In genomic region chr3:110164632-110165240, GRCh38 we compare ENCODE assay signal across 22 cellular contexts.
A peak's percentile ranks its signal among the peaks of the same experiment; 100 is the strongest.
DNase-seq lines count a peak whose midpoint lies in the region; ATAC-seq and TF ChIP-seq lines count a peak whose summit lies in the region.
"Had no signal": no experiment of that assay in that cellular context is flagged by ENCODE, and none has a peak within 500 bp of the region (broad histone marks: within the 10 kb centered on the region; RNA-seq: fewer than 3 reads in every experiment).

No MANE protein-coding gene starts in this region.

- no peaks in the 10 kb centered on the region for H3K79me2 ChIP-seq in GM23248 (ENCODE audit: insufficient read depth)
- no peaks in the 10 kb centered on the region for H3K79me2 ChIP-seq in neural progenitor cell (ENCODE audit: low read depth)

- TF ChIP-seq CTCF in WTC11 (IDR thresholded peaks at IDR 0.05) = no peak
- TF ChIP-seq CTCF in neural progenitor cell (IDR thresholded peaks at IDR 0.05) = no peak
- TF ChIP-seq CTCF in lower leg skin (IDR thresholded peaks at IDR 0.05) = no peak

- H3K9me2 ChIP-seq in GM23248 (ENCODE audit: insufficient read depth) = no peaks in the 10 kb centered on the region; the same call in 1 of the 2 replicates

- ATAC-seq in WTC11 (peak; percentile 66), GM21528 (IDR thresholded peaks at IDR 0.05; ENCODE audit: low FRiP score, unreplicated experiment) (no peak)
- ATAC-seq: activated CD4-positive, CD25-positive, alpha-beta regulatory T cell treated with anti-CD3 and anti-CD28 coated beads, Interleukin-2, amount 50 U/mL, for 24 hours; effector memory CD8-positive, alpha-beta T cell; naive thymus-derived CD8-positive, alpha-beta T cell; stimulated activated effector memory CD8-positive, alpha-beta T cell treated with anti-CD3 and anti-CD28 coated beads, Interleukin-12 subunit alpha, Interleukin-12 subunit beta, amount 100 ng/mL, for 72 hours had no signal

- peak overlapping the region; percentile 56 for H3K4me3 Mint-ChIP-seq in WTC11
- H3K4me3 Mint-ChIP-seq in neural progenitor cell = no peak overlapping the region
- H3K4me3 Mint-ChIP-seq: CD4-positive, alpha-beta T cell; IgD-negative memory B cell; stimulated activated effector memory CD8-positive, alpha-beta T cell treated with anti-CD3 and anti-CD28 coated beads, Interleukin-12 subunit alpha, Interleukin-12 subunit beta, amount 100 ng/mL, for 72 hours had no signal

- H3K27ac Mint-ChIP-seq in WTC11 (peak overlapping the region; percentile 96), neural progenitor cell (no peak overlapping the region)
- H3K27ac Mint-ChIP-seq: CD4-positive, alpha-beta T cell; naive thymus-derived CD8-positive, alpha-beta T cell; stimulated activated effector memory CD8-positive, alpha-beta T cell treated with anti-CD3 and anti-CD28 coated beads, Interleukin-12 subunit alpha, Interleukin-12 subunit beta, amount 100 ng/mL, for 72 hours had no signal

- H3K4me1 ChIP-seq in GM23248 (ENCODE audit: insufficient read depth) (no peaks in the 10 kb centered on the region), neural progenitor cell (peaks cover 29% of the 10 kb centered on the region)
- H3K4me1 ChIP-seq: sigmoid colon had no signal

- 0 out of 2 replicates have a peak, but pooled peaks cover 2% of the 10 kb centered on the region for H3K36me3 Mint-ChIP-seq in WTC11
- H3K36me3 Mint-ChIP-seq in neural progenitor cell = no peaks in the 10 kb centered on the region
- H3K36me3 Mint-ChIP-seq: IgD-negative memory B cell; naive thymus-derived CD8-positive, alpha-beta T cell; stimulated activated effector memory CD8-positive, alpha-beta T cell treated with anti-CD3 and anti-CD28 coated beads, Interleukin-12 subunit alpha, Interleukin-12 subunit beta, amount 100 ng/mL, for 72 hours had no signal

- CTCF ChIA-PET in WTC11 (lab: Charles Lee) = no interaction called here

- TF ChIP-seq POLR2A in lower leg skin (IDR thresholded peaks at IDR 0.05) = no peak

- no peaks in the 10 kb centered on the region; the same call in 1 of the 2 replicates for H3K9me3 Mint-ChIP-seq in WTC11
- peaks cover 5% of the 10 kb centered on the region for H3K9me3 Mint-ChIP-seq in neural progenitor cell
- H3K9me3 Mint-ChIP-seq: CD4-positive, alpha-beta T cell; effector memory CD8-positive, alpha-beta T cell; IgD-negative memory B cell; naive thymus-derived CD8-positive, alpha-beta T cell; stimulated activated effector memory CD8-positive, alpha-beta T cell treated with anti-CD3 and anti-CD28 coated beads, Interleukin-12 subunit alpha, Interleukin-12 subunit beta, amount 100 ng/mL, for 72 hours had no signal

- H3K4me2 ChIP-seq in GM23248 (ENCODE audit: unreplicated experiment) (peak overlapping the region; percentile 24), neural progenitor cell (peak overlapping the region; percentile 73)

- H2AFZ ChIP-seq in GM23248 = peak overlapping the region; percentile 88
- peak overlapping the region; percentile 17 for H2AFZ ChIP-seq in neural progenitor cell (replicated peaks)

- in situ Hi-C loops in GM23248 (cut with MboI) = no loop called here

- no peaks in the 10 kb centered on the region for H3K27me3 Mint-ChIP-seq in WTC11 (ENCODE audit: low read depth)
- H3K27me3 Mint-ChIP-seq in neural progenitor cell (ENCODE audit: insufficient read depth, low read depth) = no peaks in the 10 kb centered on the region
- H3K27me3 Mint-ChIP-seq: CD4-positive, alpha-beta T cell; effector memory CD8-positive, alpha-beta T cell; IgD-negative memory B cell; naive thymus-derived CD8-positive, alpha-beta T cell had no signal

- DNase-seq in GM23248 = no peak
- DNase-seq in WTC11 (ENCODE audit: low spot score) = no peak
- peak; percentile 23 for DNase-seq in fibroblast of peridontal ligament (ENCODE audit: extremely low read depth)
- peak; percentile 35 for DNase-seq in neural progenitor cell (ENCODE audit: low spot score)
- no peak for DNase-seq in activated effector memory CD4-positive, alpha-beta T cell treated with Interleukin-2 at 50 U/mL for 16 hours
- DNase-seq in activated CD4-positive, CD25-positive, alpha-beta regulatory T cell treated with anti-CD3 and anti-CD28 coated beads, Interleukin-2, amount 50 U/mL, for 72 hours = no peak
- DNase-seq in lower leg skin (ENCODE audit: low spot score in 2 of 2) = no peak
- DNase-seq: activated naive CD4-positive, alpha-beta T cell treated with anti-CD3 and anti-CD28 coated beads, Interleukin-2, amount 50 U/mL, for 16 hours; activated T-cell treated with anti-CD3 and anti-CD28 coated beads, Interleukin-2, amount 50 U/mL, for 48 hours; CD4-positive, alpha-beta T cell; effector memory CD8-positive, alpha-beta T cell; head of caudate nucleus; islet precursor cell; mammary epithelial cell; naive thymus-derived CD8-positive, alpha-beta T cell; NCI-H1417 treated with DMSO at 0.1 percent for 48 hours; sigmoid colon had no signal

- no peak overlapping the region for H3K27ac ChIP-seq in GM23248
- peak overlapping the region; percentile 26 for H3K27ac ChIP-seq in neural progenitor cell
- H3K27ac ChIP-seq: ascending aorta, sigmoid colon had no signal

- H3K4me1 Mint-ChIP-seq in WTC11 (peaks cover 38% of the 10 kb centered on the region), neural progenitor cell (peaks cover 26% of the 10 kb centered on the region)
- H3K4me1 Mint-ChIP-seq: IgD-negative memory B cell; stimulated activated effector memory CD8-positive, alpha-beta T cell treated with anti-CD3 and anti-CD28 coated beads, Interleukin-12 subunit alpha, Interleukin-12 subunit beta, amount 100 ng/mL, for 72 hours had no signal

- H3K9ac ChIP-seq in GM23248 (no peak overlapping the region), neural progenitor cell (no peak overlapping the region)

- no peaks in the 10 kb centered on the region for H3F3A ChIP-seq in GM23248 (ENCODE audit: insufficient read depth)
- peaks cover 17% of the 10 kb centered on the region for H3F3A ChIP-seq in neural progenitor cell (ENCODE audit: low read depth)

- 59 to 64% methylated on average over 5 of the region's 5 CpGs for WGBS in GM23248 (ENCODE audit: low coverage in 1 of 2, low lambda C conversion rate in 2 of 2, missing lambda C conversion rate in 2 of 2), 2 experiments
- 49 to 50% methylated on average over 5 of the region's 5 CpGs for WGBS in lower leg skin, 2 donors

- H3K27me3 ChIP-seq in GM23248 (replicated peaks; ENCODE audit: insufficient read depth) (no peaks in the 10 kb centered on the region), neural progenitor cell (no peaks in the 10 kb centered on the region)
- H3K27me3 ChIP-seq: ascending aorta, sigmoid colon had no signal

- intact Hi-C loops in lower leg skin (cut with DNase I; ENCODE audit: low total_unique reads) = no loop called here

- no peaks in the 10 kb centered on the region for H3K9me3 ChIP-seq in GM23248 (ENCODE audit: low read depth)
- H3K9me3 ChIP-seq in neural progenitor cell (ENCODE audit: low read depth) = no peaks in the 10 kb centered on the region
- H3K9me3 ChIP-seq: ascending aorta, sigmoid colon had no signal

- no peak overlapping the region for H3K4me3 ChIP-seq in GM23248
- peak overlapping the region; percentile 26 for H3K4me3 ChIP-seq in neural progenitor cell
- H3K4me3 ChIP-seq in lower leg skin (ENCODE audit: low read depth, poor library complexity, severe bottlenecking) = no peak overlapping the region
- H3K4me3 ChIP-seq: ascending aorta, sigmoid colon had no signal

- H3K36me3 ChIP-seq in GM23248 (ENCODE audit: low read depth) (no peaks in the 10 kb centered on the region), neural progenitor cell (no peaks in the 10 kb centered on the region)
- H3K36me3 ChIP-seq: ascending aorta, sigmoid colon had no signal

- POLR2A ChIA-PET in WTC11 (lab: Charles Lee) = no interaction called here

- H4K20me1 ChIP-seq in GM23248 (ENCODE audit: insufficient read depth) = no peaks in the 10 kb centered on the region
- no peaks in the 10 kb centered on the region for H4K20me1 ChIP-seq in neural progenitor cell (ENCODE audit: low read depth)

TF ChIP-seq in WTC11, 78 proteins besides CTCF, POLR2A, EP300 and RAD21:
- TF ChIP-seq CREM (CRISPR knock-in tag; IDR thresholded peaks at IDR 0.05) (no peak), CREB1 (CRISPR knock-in tag; IDR thresholded peaks at IDR 0.05) (no peak)
TF ChIP-seq in WTC11: peak in this region for 0.

Comparison
In these comparisons a context has a peak if more than half of its experiments do, and no peak if none do; other contexts are left out.
1. DNase-seq: peak in fibroblast of peridontal ligament (single experiment) and neural progenitor cell (single experiment); none in GM23248 (single experiment), WTC11 (single experiment), activated effector memory CD4-positive, alpha-beta T cell treated with Interleukin-2 at 50 U/mL for 16 hours (single experiment), activated CD4-positive, CD25-positive, alpha-beta regulatory T cell treated with anti-CD3 and anti-CD28 coated beads, Interleukin-2, amount 50 U/mL, for 72 hours (single experiment) and lower leg skin (0 of 2).